In the genomic region with DNA sequence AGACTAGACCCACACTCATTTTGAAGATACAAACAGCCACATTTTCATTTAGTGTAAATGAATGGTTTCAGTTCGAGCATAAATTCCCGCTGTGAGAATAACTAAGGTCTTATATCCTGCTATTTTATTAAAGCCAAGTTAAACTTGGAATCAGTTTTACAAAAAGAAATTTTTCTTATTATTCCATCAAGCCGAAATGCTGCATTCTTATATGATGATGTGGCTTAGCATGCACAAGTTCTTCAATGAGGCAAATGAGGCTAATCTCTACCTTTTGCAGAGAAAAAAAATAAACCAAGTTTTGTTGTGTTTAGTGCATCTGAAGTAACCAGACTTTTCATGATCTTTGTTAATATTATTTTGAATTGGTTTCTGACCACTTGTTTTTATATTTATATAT, we compare ENCODE assay signal across 18 cellular contexts.
DNase-seq lines count a peak whose midpoint lies in the region; TF ChIP-seq lines count a peak whose summit lies in the region.
"Had no signal": no experiment of that assay in that cellular context is flagged by ENCODE, and none has a peak within 500 bp of the region (broad histone marks: within the 10 kb centered on the region; RNA-seq: fewer than 3 reads in every experiment).

No MANE protein-coding gene starts in this region.

- in situ Hi-C loops in astrocyte of the spinal cord (cut with HindIII; ENCODE audit: low sequenced_read_pairs), result no loop called here

- H4K20me1 ChIP-seq in OCI-LY1 (ENCODE audit: insufficient read depth, low read length) (no peaks in the 10 kb centered on the region), H9 (ENCODE audit: control insufficient read depth, insufficient read depth, insufficient read length) (no peaks in the 10 kb centered on the region)
- H4K20me1 ChIP-seq: BLaER1 had no signal

- H4K91ac ChIP-seq in H9 (ENCODE audit: insufficient read length, low read depth, low read length), result no peak overlapping the region

- H2AFZ ChIP-seq in OCI-LY1 (ENCODE audit: low read length), result peak overlapping the region; percentile 98; the same call in 1 of the 2 replicates
- H2AFZ ChIP-seq in H9 (ENCODE audit: low read length), result no peak overlapping the region

- H3K79me2 ChIP-seq in OCI-LY1 (ENCODE audit: insufficient read depth, low read length) (no peaks in the 10 kb centered on the region), mesendoderm (ENCODE audit: control insufficient read depth, insufficient read depth, low read length) (no peaks in the 10 kb centered on the region), H9 (ENCODE audit: insufficient read depth, low read length) (no peaks in the 10 kb centered on the region)

- H3K23ac ChIP-seq in mesendoderm (ENCODE audit: low read length), result no peak overlapping the region
- no peak overlapping the region for H3K23ac ChIP-seq in H9 (ENCODE audit: insufficient read length, low read depth, low read length)

- H3K9ac ChIP-seq in OCI-LY1 (ENCODE audit: low read length) (no peak overlapping the region), mesendoderm (ENCODE audit: low read length) (no peak overlapping the region), H9 (ENCODE audit: extremely low read depth, insufficient read length, low read length) (no peak overlapping the region)
- H3K9ac ChIP-seq: BLaER1 had no signal

- H3K4me1 Mint-ChIP-seq in H9, result no peaks in the 10 kb centered on the region

- H3K56ac ChIP-seq in mesendoderm (ENCODE audit: low read length), result no peak overlapping the region
- no peak overlapping the region for H3K56ac ChIP-seq in H9 (ENCODE audit: insufficient read length, low read depth, low read length)

- no peaks in the 10 kb centered on the region for H3K27me3 ChIP-seq in OCI-LY1 (ENCODE audit: insufficient read depth, low read length)
- no peaks in the 10 kb centered on the region for H3K27me3 ChIP-seq in mesendoderm (ENCODE audit: insufficient read depth, low read length, poor library complexity)
- H3K27me3 ChIP-seq in H9 (ENCODE audit: insufficient read depth, low read length), result no peaks in the 10 kb centered on the region
- H3K27me3 ChIP-seq: BLaER1, MG63 had no signal

- H3K36me3 Mint-ChIP-seq in H9 (ENCODE audit: insufficient read depth in 1 of 3, low read depth in 3 of 3), result peaks cover 0 to 4% (median 2%) of the 10 kb centered on the region in 3 experiments; a peak in 3 of 7 replicates

- H3K4ac ChIP-seq in mesendoderm (ENCODE audit: low read depth, low read length) (no peak overlapping the region), H9 (ENCODE audit: low read depth, low read length) (no peak overlapping the region)

- H3K36me3 ChIP-seq in OCI-LY1 (ENCODE audit: insufficient read depth, low read length) (no peaks in the 10 kb centered on the region), mesendoderm (ENCODE audit: control insufficient read depth, insufficient read depth, low read length) (no peaks in the 10 kb centered on the region)
- H3K36me3 ChIP-seq: BLaER1, MG63 had no signal

- no peaks in the 10 kb centered on the region for H3K23me2 ChIP-seq in H9 (ENCODE audit: insufficient read length, low read depth, low read length, poor library complexity, severe bottlenecking)

- H3K9me3 ChIP-seq in OCI-LY1 (ENCODE audit: low read length), result peaks cover 5% of the 10 kb centered on the region; the same call in 1 of the 2 replicates
- H3K9me3 ChIP-seq in H9 (ENCODE audit: control insufficient read depth, low read depth, low read length), result no peaks in the 10 kb centered on the region
- H3K9me3 ChIP-seq: BLaER1, MG63 had no signal

- H3K4me3 ChIP-seq in OCI-LY1 (ENCODE audit: low read depth, low read length, poor library complexity, severe bottlenecking) (no peak overlapping the region), astrocyte of the spinal cord (ENCODE audit: low read depth, low read length) (no peak overlapping the region), skeletal muscle cell (ENCODE audit: low read depth, low read length) (no peak overlapping the region), mesendoderm (ENCODE audit: low read length) (no peak overlapping the region)
- H3K4me3 ChIP-seq: BLaER1, MG63, SK-N-MC had no signal

- H4K8ac ChIP-seq in mesendoderm (ENCODE audit: low read depth, low read length) (no peak overlapping the region), H9 (replicated peaks; ENCODE audit: insufficient read length, low read depth, low read length) (no peak overlapping the region)

- H3K18ac ChIP-seq in mesendoderm (ENCODE audit: low read length) (no peak overlapping the region), H9 (ENCODE audit: insufficient read length, low read depth, low read length) (no peak overlapping the region)

- no peak overlapping the region for H2BK12ac ChIP-seq in H9 (ENCODE audit: insufficient read length, low read depth, low read length)

- H4K5ac ChIP-seq in mesendoderm (ENCODE audit: low read length), result no peak overlapping the region
- no peak overlapping the region for H4K5ac ChIP-seq in H9 (ENCODE audit: insufficient read length, low read depth, low read length)

- H3K27ac Mint-ChIP-seq in H9, result no peak overlapping the region

- no peak overlapping the region for H2BK15ac ChIP-seq in mesendoderm (replicated peaks; ENCODE audit: low read depth)
- H2BK15ac ChIP-seq in H9 (ENCODE audit: low read depth, low read length), result no peak overlapping the region

- no peak overlapping the region for H3K27ac ChIP-seq in OCI-LY1 (ENCODE audit: low read depth, low read length, poor library complexity, severe bottlenecking)
- H3K27ac ChIP-seq in mesendoderm (ENCODE audit: low read depth, low read length), result no peak overlapping the region
- H3K27ac ChIP-seq in H9 (ENCODE audit: insufficient read length, low read depth, low read length), result no peak overlapping the region
- H3K27ac ChIP-seq: BLaER1, SK-N-MC had no signal

- H2BK120ac ChIP-seq in mesendoderm (ENCODE audit: low read depth, low read length) (no peak overlapping the region), H9 (ENCODE audit: low read depth, low read length, poor library complexity, severe bottlenecking) (no peak overlapping the region)

- H3K4me2 ChIP-seq in OCI-LY1 (ENCODE audit: low read length) (no peak overlapping the region; the same call in 1 of the 2 replicates), mesendoderm (ENCODE audit: low read length) (no peak overlapping the region), H9 (ENCODE audit: insufficient read depth, insufficient read length, low read length) (no peak overlapping the region)
- H3K4me2 ChIP-seq: BLaER1 had no signal

- H3K14ac ChIP-seq in H9 (ENCODE audit: insufficient read depth, low read length), result no peak overlapping the region

- H3K79me1 ChIP-seq in mesendoderm (ENCODE audit: low read length), result no peaks in the 10 kb centered on the region
- H3K79me1 ChIP-seq in H9 (ENCODE audit: insufficient read depth, low read depth, low read length, poor library complexity, severe bottlenecking), result no peaks in the 10 kb centered on the region

- H3K4me1 ChIP-seq in OCI-LY1 (ENCODE audit: insufficient read depth, low read length, severe bottlenecking) (peaks cover 6% of the 10 kb centered on the region), mesendoderm (ENCODE audit: control insufficient read depth, low read depth, low read length) (no peaks in the 10 kb centered on the region), H9 (ENCODE audit: insufficient read depth, low read length) (no peaks in the 10 kb centered on the region)
- H3K4me1 ChIP-seq: BLaER1 had no signal

- H3T11ph ChIP-seq in H9 (ENCODE audit: low read length), result no peak overlapping the region

- H2AK5ac ChIP-seq in mesendoderm (ENCODE audit: low read length) (no peak overlapping the region), H9 (ENCODE audit: insufficient read length, low read length) (no peak overlapping the region)

- no peaks in the 10 kb centered on the region for H3F3A ChIP-seq in OCI-LY1 (ENCODE audit: insufficient read depth, low read length)

- H3K9me2 ChIP-seq in OCI-LY1 (ENCODE audit: low read depth, low read length), result no peaks in the 10 kb centered on the region

- H2BK5ac ChIP-seq in mesendoderm (ENCODE audit: low read length) (no peak overlapping the region), H9 (ENCODE audit: insufficient read length, low read length) (no peak overlapping the region)

- no CpG with 5 or more reads among the region's 3 CpGs for WGBS in mesendoderm (ENCODE audit: extremely low coverage, insufficient coverage, low lambda C conversion rate)
- no CpG with 5 or more reads among the region's 3 CpGs for WGBS in H9 (ENCODE audit: extremely low coverage, insufficient read length, low lambda C conversion rate)

- H3K4me3 Mint-ChIP-seq in H9, result no peak overlapping the region

- H3K9me3 Mint-ChIP-seq in H9, result peaks cover 2 to 3% of the 10 kb centered on the region in 2 experiments

- no peaks in the 10 kb centered on the region for H3K27me3 Mint-ChIP-seq in H9 (ENCODE audit: low read depth)

- no peak overlapping the region for H2BK20ac ChIP-seq in H9 (ENCODE audit: low read depth, low read length, poor library complexity, severe bottlenecking)

- DNase-seq in astrocyte of the spinal cord (ENCODE audit: low read depth, low spot score) (peak; percentile 67), fibroblast of peridontal ligament (ENCODE audit: extremely low read depth) (peak; percentile 29), skeletal muscle cell (ENCODE audit: low read depth) (peak; percentile 17), Ammon's horn (ENCODE audit: low spot score) (no peak), mesendoderm (no peak), H9 (no peak)
- DNase-seq: DMS 273 treated with DMSO at 0.1 percent for 48 hours, Karpas-422, MG63, NCI-H1092 treated with DMSO at 0.1 percent for 48 hours, NCI-H1694, NCI-H2107, NCI-H2227 treated with DMSO at 0.1 percent for 48 hours, NCI-H524, Right ventricle myocardium superior had no signal

- TF ChIP-seq CTCF in OCI-LY1 (IDR thresholded peaks at IDR 0.05; ENCODE audit: low read length), result no peak
- TF ChIP-seq CTCF in astrocyte of the spinal cord (IDR thresholded peaks at IDR 0.05; ENCODE audit: low read depth, low read length), result no peak
- no peak for TF ChIP-seq CTCF in H9 (conservative IDR thresholded peaks at IDR 0.05)

Comparison
In these comparisons a context has a peak if more than half of its experiments do, and no peak if none do; other contexts are left out.
1. DNase-seq: peak in astrocyte of the spinal cord (single experiment), fibroblast of peridontal ligament (single experiment) and skeletal muscle cell (single experiment); none in Ammon's horn (single experiment), mesendoderm (single experiment) and H9 (single experiment).